Comparison of ENCODE assay signal across 8 cellular contexts in genomic region chr9:35161713-35162604, GRCh38. TPM values are rescaled to one million over a fixed set of nuclear protein-coding genes. Genes with fewer than 3 reads are reported as not detected.
DNase-seq lines count a peak whose midpoint lies in the region; FAIRE-seq and TF ChIP-seq lines count a peak whose summit lies in the region.

UNC13B (plus strand) TSS chr9:35162009; CDS start chr9:35162284, 275 bp downstream.

- peak within 1 kb of the TSS in 1 of 2 experiments; percentile 85 for H2BK12ac ChIP-seq in mesenchymal stem cell (ENCODE audit: low read length in 2 of 2)

- H2BK5ac ChIP-seq in mesenchymal stem cell (ENCODE audit: low read depth, low read length, poor library complexity, severe bottlenecking): no peak within 1 kb of the TSS

- H3K4me3 ChIP-seq in endodermal cell (ENCODE audit: low read length) (peak within 1 kb of the TSS; percentile 99), mesenchymal stem cell (ENCODE audit: insufficient read depth in 1 of 2, low read depth in 1 of 2, low read length in 2 of 2) (peak within 1 kb of the TSS; percentile 82 to 88)

- H3K27me3 ChIP-seq in endodermal cell (ENCODE audit: control insufficient read depth, insufficient read depth, low read length, poor library complexity, severe bottlenecking) (no peaks in the 10 kb centered on the region), mesenchymal stem cell (ENCODE audit: control insufficient read depth in 1 of 2, insufficient read depth in 1 of 2, low read length in 2 of 2) (no peaks in the 10 kb centered on the region)

- H3K36me3 ChIP-seq in endodermal cell (ENCODE audit: control insufficient read depth, insufficient read depth, low read length) (no peaks in the 10 kb centered on the region), mesenchymal stem cell (ENCODE audit: control insufficient read depth in 1 of 2, insufficient read depth in 2 of 2, low read depth in 1 of 2, low read length in 2 of 2) (no peaks in the 10 kb centered on the region)

- peak within 1 kb of the TSS; percentile 89 for H4K8ac ChIP-seq in mesenchymal stem cell (ENCODE audit: low read length)

- peak within 1 kb of the TSS; percentile 100 for H2BK15ac ChIP-seq in mesenchymal stem cell (ENCODE audit: low read depth, poor library complexity, severe bottlenecking)

- peaks cover 13% of the 10 kb centered on the region for H3K9me3 ChIP-seq in endodermal cell (ENCODE audit: control insufficient read depth, low read length)
- H3K9me3 ChIP-seq in mesenchymal stem cell (ENCODE audit: control insufficient read depth, low read length): no peaks in the 10 kb centered on the region

- H3K23ac ChIP-seq in mesenchymal stem cell (ENCODE audit: low read length in 2 of 2): peak within 1 kb of the TSS in 1 of 2 experiments; percentile 23

- H3K9ac ChIP-seq in endodermal cell (ENCODE audit: extremely low read depth, low read length, poor library complexity, severe bottlenecking) (peak within 1 kb of the TSS; percentile 51), mesenchymal stem cell (ENCODE audit: low read length) (peak within 1 kb of the TSS; percentile 88)

- H3K4me2 ChIP-seq in mesenchymal stem cell (ENCODE audit: low read length, poor library complexity, severe bottlenecking): peak within 1 kb of the TSS; percentile 71

- DNase-seq in AG08395 (ENCODE audit: low spot score) (peak; percentile 99), GM19239 (ENCODE audit: insufficient read length, low spot score) (peak; percentile 52), HK-2 (ENCODE audit: unreplicated experiment) (peak; percentile 88), NOMO-1 (lab: John Stamatoyannopoulos, UW; ENCODE audit: unreplicated experiment in 2 of 2) (peak; percentile 91 to 94), endodermal cell (peak; percentile 98), mesenchymal stem cell (peak; percentile 94)
- DNase-seq in activated CD8-positive, alpha-beta memory T cell treated with anti-CD3 and anti-CD28 coated beads, Interleukin-2, amount 50 U/mL, for 4 hours: peak; percentile 69
- DNase-seq in stimulated activated CD8-positive, alpha-beta memory T cell treated with anti-CD3 and anti-CD28 coated beads, Interleukin-12 subunit alpha, Interleukin-12 subunit beta, amount 100 ng/mL, for 1 hour (ENCODE audit: low read depth): peak; percentile 56

- H2AFZ ChIP-seq in mesenchymal stem cell (ENCODE audit: low read depth, low read length): peak within 1 kb of the TSS; percentile 65

- H2BK120ac ChIP-seq in mesenchymal stem cell (ENCODE audit: low read depth, low read length): peak within 1 kb of the TSS; percentile 78

- peaks cover 7% of the 10 kb centered on the region for H3K79me1 ChIP-seq in mesenchymal stem cell (replicated peaks; ENCODE audit: low read length, poor library complexity, severe bottlenecking)

- peak within 1 kb of the TSS; percentile 74 for H4K91ac ChIP-seq in mesenchymal stem cell (ENCODE audit: low read length)

- peaks cover 6% of the 10 kb centered on the region for H3K36me3 Mint-ChIP-seq in endodermal cell (ENCODE audit: low read depth)

- TF ChIP-seq CTCF in endodermal cell (conservative IDR thresholded peaks at IDR 0.05): peak; percentile 39

- H3K9me3 Mint-ChIP-seq in endodermal cell: peaks cover 14% of the 10 kb centered on the region

- no peak for FAIRE-seq in GM19239 (lab: Jason Lieb, UNC)

- H3K27me3 Mint-ChIP-seq in endodermal cell (ENCODE audit: insufficient read depth): no peaks in the 10 kb centered on the region

- H3K14ac ChIP-seq in mesenchymal stem cell (ENCODE audit: low read length in 2 of 2): no peak within 1 kb of the TSS

- H3K4me3 Mint-ChIP-seq in endodermal cell: peak within 1 kb of the TSS; percentile 95

- H3K4ac ChIP-seq in mesenchymal stem cell (ENCODE audit: low read depth in 1 of 2, low read length in 2 of 2): peak within 1 kb of the TSS; percentile 14 to 76

- H3K4me1 ChIP-seq in endodermal cell (ENCODE audit: control insufficient read depth, insufficient read depth, low read length) (no peaks in the 10 kb centered on the region), mesenchymal stem cell (ENCODE audit: control insufficient read depth, insufficient read depth, low read depth, low read length) (no peaks in the 10 kb centered on the region)

- no peak within 1 kb of the TSS for H2AK5ac ChIP-seq in mesenchymal stem cell (ENCODE audit: low read length, severe bottlenecking)

- 0 to 3% methylated on average over 8 to 70 of the region's 70 CpGs for WGBS in endodermal cell (ENCODE audit: insufficient coverage in 1 of 2, insufficient read length in 1 of 2), 2 experiments
- WGBS in mesenchymal stem cell: under 1% methylated on average over 65 of the region's 70 CpGs

- H3K27ac ChIP-seq in endodermal cell (ENCODE audit: low read depth, low read length) (peak within 1 kb of the TSS; percentile 71), mesenchymal stem cell (ENCODE audit: low read length, poor library complexity, severe bottlenecking) (no peak within 1 kb of the TSS)

- peak within 1 kb of the TSS; percentile 66 to 85 for H3K18ac ChIP-seq in mesenchymal stem cell (ENCODE audit: low read depth in 1 of 2, low read length in 2 of 2)

- H3K27ac Mint-ChIP-seq in endodermal cell: peak within 1 kb of the TSS; percentile 96

- H3K4me1 Mint-ChIP-seq in endodermal cell: peaks cover 17% of the 10 kb centered on the region

RNA-seq across cellular contexts. Expression of gene UNC13B, which starts in this region (rescaled TPM):
- total RNA-seq in endodermal cell: 10 to 100 TPM; 53.9 to 57.2 TPM
- 35.5 TPM for polyA plus RNA-seq in endodermal cell (2013, experiment 1 of 2)
- 30.9 TPM for polyA plus RNA-seq in endodermal cell (2013, experiment 2 of 2)
- 13.3 TPM for polyA plus RNA-seq in mesenchymal stem cell (2013, experiment 1 of 2)
- 12.8 TPM for polyA plus RNA-seq in mesenchymal stem cell (2013, experiment 2 of 2)
